ENCODE assay signal across 8 cellular contexts in genomic region chr2:11688222-11689069, GRCh38. TPM values are rescaled to one million over a fixed set of nuclear protein-coding genes. Genes with fewer than 3 reads are reported as not detected.
DNase-seq lines count a peak whose midpoint lies in the region; ATAC-seq and TF ChIP-seq lines count a peak whose summit lies in the region.

No MANE protein-coding gene starts in this region.

- peaks cover 10 to 16% (median 11%) of the 10 kb centered on the region in 3 donors for H3K4me1 Mint-ChIP-seq in T-cell
- H3K4me1 Mint-ChIP-seq in activated naive CD8-positive, alpha-beta T cell treated with anti-CD3 and anti-CD28 coated beads, Interleukin-2, amount 50 U/mL, for 24 hours: peaks cover 10% of the 10 kb centered on the region

- H3K27me3 ChIP-seq in DOHH2 (ENCODE audit: control insufficient read depth, low read length) (peaks cover 16% of the 10 kb centered on the region), heart left ventricle (peaks cover 0 to 6% (median 0%) of the 10 kb centered on the region in 9 donors), uterus (no peaks in the 10 kb centered on the region)

- H3K27ac Mint-ChIP-seq in T-cell: peak overlapping the region; percentile 4 to 41
- no peak overlapping the region for H3K27ac Mint-ChIP-seq in activated naive CD8-positive, alpha-beta T cell treated with anti-CD3 and anti-CD28 coated beads, Interleukin-2, amount 50 U/mL, for 24 hours

- no peak overlapping the region for H3K27ac ChIP-seq in DOHH2 (ENCODE audit: low read depth, low read length)
- peak overlapping the region in 9 of 12 donors; percentile 2 to 77 (median 59) for H3K27ac ChIP-seq in heart left ventricle
- peak overlapping the region; percentile 46 to 47 for H3K27ac ChIP-seq in uterus

- H4K20me1 ChIP-seq in DOHH2 (ENCODE audit: control insufficient read depth, insufficient read depth, low read depth, low read length): no peaks in the 10 kb centered on the region; the same call in 1 of the 2 replicates

- intact Hi-C loops in heart left ventricle (cut with DNase I): loop anchor here in 5 of 10 donors (1.0 to 10.0 kb wide), 3 partner anchors 90 to 214 kb away; no protein-coding TSS in a partner anchor
- intact Hi-C loops in uterus (cut with DNase I; ENCODE audit: low total_unique reads): no loop called here

- POLR2A ChIA-PET in T-cell (lab: Charles Lee): no interaction called here

- no peaks in the 10 kb centered on the region for H3F3A ChIP-seq in DOHH2 (ENCODE audit: control insufficient read depth, insufficient read depth)

- peak overlapping the region; percentile 54 for H3K4me2 ChIP-seq in DOHH2 (ENCODE audit: low read length)

- WGBS in heart left ventricle, 4 donors: 6 to 7% (median 6%) methylated on average over 22 to 23 of the region's 23 CpGs

- H3K36me3 ChIP-seq in DOHH2 (ENCODE audit: control insufficient read depth, low read length) (no peaks in the 10 kb centered on the region), heart left ventricle (no peaks in the 10 kb centered on the region), uterus (no peaks in the 10 kb centered on the region)

- ATAC-seq in T-cell (replicated peaks in 1 of 4): peak; percentile 84 to 95 (median 90)
- peak; percentile 95 for ATAC-seq in activated naive CD8-positive, alpha-beta T cell treated with anti-CD3 and anti-CD28 coated beads, Interleukin-2, amount 50 U/mL, for 24 hours
- ATAC-seq in heart left ventricle: peak; percentile 81 to 90 (median 88)

- H3K79me2 ChIP-seq in DOHH2 (ENCODE audit: control insufficient read depth, low read length): no peaks in the 10 kb centered on the region

- DNase-seq in GOT3 (lab: John Stamatoyannopoulos, UW) (peak; percentile 60), LNCaP clone FGC (ENCODE audit: low read depth) (no peak), T-cell (peak; percentile 56 to 83 (median 74)), heart left ventricle (peak; percentile 83 to 91 (median 86)), pulmonary artery endothelial cell (ENCODE audit: low read depth, low spot score) (peak; percentile 19), uterus (peak; percentile 78 to 85)
- DNase-seq in activated naive CD8-positive, alpha-beta T cell treated with anti-CD3 and anti-CD28 coated beads, Interleukin-2, amount 50 U/mL, for 24 hours: peak; percentile 91

- H3K4me3 ChIP-seq in DOHH2 (ENCODE audit: low read length): peak overlapping the region; percentile 6; the same call in 1 of the 2 replicates
- H3K4me3 ChIP-seq in LNCaP clone FGC (ENCODE audit: low read depth, low read length): no peak overlapping the region
- H3K4me3 ChIP-seq in heart left ventricle: peak overlapping the region in 10 of 12 donors; percentile 3 to 41 (median 30)
- peak overlapping the region; percentile 2 to 13 for H3K4me3 ChIP-seq in uterus

- H3K9me2 ChIP-seq in DOHH2 (replicated peaks; ENCODE audit: control insufficient read depth, low read length): no peaks in the 10 kb centered on the region

- TF ChIP-seq CTCF in DOHH2 (IDR thresholded peaks at IDR 0.05; ENCODE audit: low read depth, low read length, poor library complexity, severe bottlenecking): peak; percentile 94
- peak; percentile 52 for TF ChIP-seq CTCF in LNCaP clone FGC (IDR thresholded peaks at IDR 0.05; ENCODE audit: control insufficient read depth, extremely low read depth, insufficient read depth)
- peak; percentile 78 to 97 (median 87) for TF ChIP-seq CTCF in heart left ventricle (IDR thresholded peaks at IDR 0.05)
- peak; percentile 62 to 89 (median 79) for TF ChIP-seq CTCF in uterus (IDR thresholded peaks at IDR 0.05)

- H3K36me3 Mint-ChIP-seq in T-cell: no peaks in the 10 kb centered on the region
- H3K36me3 Mint-ChIP-seq in activated naive CD8-positive, alpha-beta T cell treated with anti-CD3 and anti-CD28 coated beads, Interleukin-2, amount 50 U/mL, for 24 hours (ENCODE audit: low read depth): no peaks in the 10 kb centered on the region

- TF ChIP-seq POLR2A in heart left ventricle (IDR thresholded peaks at IDR 0.05) (no peak), uterus (IDR thresholded peaks at IDR 0.05) (no peak)

- no peaks in the 10 kb centered on the region for H3K9me3 Mint-ChIP-seq in T-cell
- H3K9me3 Mint-ChIP-seq in activated naive CD8-positive, alpha-beta T cell treated with anti-CD3 and anti-CD28 coated beads, Interleukin-2, amount 50 U/mL, for 24 hours: no peaks in the 10 kb centered on the region

- H3K4me3 Mint-ChIP-seq in T-cell: peak overlapping the region; percentile 10 to 61 (median 48)
- peak overlapping the region; percentile 56 for H3K4me3 Mint-ChIP-seq in activated naive CD8-positive, alpha-beta T cell treated with anti-CD3 and anti-CD28 coated beads, Interleukin-2, amount 50 U/mL, for 24 hours

- peaks cover 12% of the 10 kb centered on the region for H3K4me1 ChIP-seq in DOHH2 (ENCODE audit: control insufficient read depth, low read length)
- peaks cover 0 to 36% (median 14%) of the 10 kb centered on the region in 12 donors for H3K4me1 ChIP-seq in heart left ventricle
- no peaks in the 10 kb centered on the region for H3K4me1 ChIP-seq in uterus

- H3K27me3 Mint-ChIP-seq in T-cell: peaks cover 5 to 13% of the 10 kb centered on the region in 2 donors
- H3K27me3 Mint-ChIP-seq in activated naive CD8-positive, alpha-beta T cell treated with anti-CD3 and anti-CD28 coated beads, Interleukin-2, amount 50 U/mL, for 24 hours: peaks cover 15% of the 10 kb centered on the region

- CTCF ChIA-PET in T-cell (lab: Charles Lee): interaction anchor here (0.6 to 3.2 kb wide), 11 partner anchors 30 to 211 kb away, joined by 3 to 36 read pairs (median 4); partner anchors contain the start of gene LPIN1 (in 1 of the 2)

- H3K9me3 ChIP-seq in DOHH2 (ENCODE audit: control insufficient read depth, insufficient read depth, low read length) (no peaks in the 10 kb centered on the region), heart left ventricle (no peaks in the 10 kb centered on the region), uterus (no peaks in the 10 kb centered on the region)

RNA-seq across cellular contexts. Expression of gene NTSR2, which starts 18.5 kb away (rescaled TPM):
- total RNA-seq in T-cell: not detected
- under 1 TPM in 1 of 9 donors, not detected in 8; 0.16 TPM for total RNA-seq in heart left ventricle
- under 1 TPM in 1 of 2 donors, not detected in 1; 0.04 TPM for polyA plus RNA-seq in heart left ventricle
- not detected in 2 replicates for total RNA-seq in pulmonary artery endothelial cell
- not detected for total RNA-seq in uterus

RNA-seq across cellular contexts. Expression of gene LPIN1, which starts 58.0 kb away (rescaled TPM):
- total RNA-seq in T-cell (100 to 1,000 TPM in 2 of 5 donors, 10 to 100 TPM in 3; 67.1 to 102 (median 88.0) TPM), heart left ventricle (10 to 100 TPM; 24.3 to 54.8 (median 43.8) TPM), pulmonary artery endothelial cell (43.1 and 52.3 TPM in 2 replicates), uterus (10 to 100 TPM; 19.0 to 52.3 (median 30.5) TPM)
- polyA plus RNA-seq in heart left ventricle: 10 to 100 TPM; 15.0 to 57.1 TPM
